In the genomic region with DNA sequence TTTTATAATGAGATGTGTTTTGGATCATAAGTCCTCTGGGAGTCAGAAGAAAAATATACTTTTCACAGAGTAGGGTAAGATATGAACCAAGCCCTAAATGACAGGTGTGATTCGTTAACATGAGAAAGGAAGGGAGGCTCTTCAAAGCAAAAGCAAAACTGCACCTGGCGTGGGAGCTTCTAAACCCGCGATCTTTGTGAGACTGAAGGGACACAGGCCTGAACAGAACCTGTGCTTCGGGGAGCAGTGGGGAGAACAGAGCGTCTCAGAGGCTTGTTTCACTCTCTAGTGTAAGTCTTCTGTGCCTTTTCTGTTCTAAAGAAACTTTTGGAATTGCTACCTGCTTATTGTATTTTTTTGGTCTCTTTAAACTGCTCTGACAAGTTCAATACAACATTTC, we compare ENCODE assay signal across 10 cellular contexts. TPM values are rescaled to one million over a fixed set of nuclear protein-coding genes. Genes with fewer than 3 reads are reported as not detected.
DNase-seq lines count a peak whose midpoint lies in the region; ATAC-seq and TF ChIP-seq lines count a peak whose summit lies in the region.
"Had no signal": no experiment of that assay in that cellular context is flagged by ENCODE, and none has a peak within 500 bp of the region (broad histone marks: within the 10 kb centered on the region; RNA-seq: fewer than 3 reads in every experiment).

No MANE protein-coding gene starts in this region.

- H3K4me1 ChIP-seq in right lobe of liver: peaks cover 0 to 4% (median under 1%) of the 10 kb centered on the region in 4 donors

- H3K27me3 ChIP-seq in right lobe of liver (no peaks in the 10 kb centered on the region), MG63 (no peaks in the 10 kb centered on the region)

- H3K4me3 ChIP-seq in Jurkat, Clone E6-1 (ENCODE audit: low read length): no peak overlapping the region
- H3K4me3 ChIP-seq in right lobe of liver: no peak overlapping the region
- H3K4me3 ChIP-seq in MG63: no peak overlapping the region
- H3K4me3 ChIP-seq: K562 had no signal

- peak overlapping the region in 2 of 3 donors; percentile 5 to 39 for H3K27ac ChIP-seq in right lobe of liver

- DNase-seq in NCI-H146 (lab: John Stamatoyannopoulos, UW) (peak; percentile 22), NCI-H146 treated with DMSO at 0.1 percent for 48 hours (lab: John Stamatoyannopoulos, UW; ENCODE audit: unreplicated experiment) (no peak), right lobe of liver (no peak), MG63 (no peak), DMS79 treated with DMSO at 0.1 percent for 48 hours (lab: John Stamatoyannopoulos, UW) (no peak), NCI-H1436 treated with DMSO at 0.1 percent for 48 hours (lab: John Stamatoyannopoulos, UW) (no peak)
- peak; percentile 17 for DNase-seq in Jurkat, Clone E6-1 (ENCODE audit: low read depth, low spot score)
- DNase-seq: head of caudate nucleus had no signal

- no peak for TF ChIP-seq CTCF in right lobe of liver (IDR thresholded peaks at IDR 0.05)

- H3K36me3 ChIP-seq in right lobe of liver: peaks cover 0 to 20% (median 2%) of the 10 kb centered on the region in 4 donors
- H3K36me3 ChIP-seq in MG63: no peaks in the 10 kb centered on the region

- H3K9me3 ChIP-seq in right lobe of liver (no peaks in the 10 kb centered on the region), MG63 (no peaks in the 10 kb centered on the region)

- WGBS in right lobe of liver (ENCODE audit: insufficient coverage, low coverage, low lambda C conversion rate, missing lambda C conversion rate): 15% methylated on average over 6 of the region's 6 CpGs

- intact Hi-C loops in right lobe of liver (cut with DNase I): no loop called here

- no peak for TF ChIP-seq POLR2A in right lobe of liver (IDR thresholded peaks at IDR 0.05)

- ATAC-seq in GM21723 (IDR thresholded peaks at IDR 0.05; ENCODE audit: unreplicated experiment) (peak; percentile 98), right lobe of liver (peak; percentile 51 to 82 (median 64))
- ATAC-seq: K562 had no signal

RNA-seq across cellular contexts. Expression of gene CYP4V2, which starts 30.2 kb away (rescaled TPM):
- 7.8 TPM for polyA plus RNA-seq in Jurkat, Clone E6-1 (2012; ENCODE audit: insufficient read depth, insufficient read length)
- 100 to 1,000 TPM in 2 of 6 experiments, 10 to 100 TPM in 4; 82.4 to 199 (median 94.1) TPM for total RNA-seq in right lobe of liver
- total RNA-seq in MG63 (2014; rRNA removed; shearing (Covaris generic); ENCODE audit: low replicate concordance): 15.2 and 22.0 TPM in 2 replicates

RNA-seq across cellular contexts. Expression of gene FAM149A, which starts 56.6 kb away (rescaled TPM):
- polyA plus RNA-seq in Jurkat, Clone E6-1 (2012; ENCODE audit: insufficient read depth, insufficient read length): 8.2 TPM
- total RNA-seq in right lobe of liver: 10 to 100 TPM; 19.8 to 33.1 (median 23.0) TPM
- 7.3 and 12.5 TPM in 2 replicates for total RNA-seq in MG63 (2014; rRNA removed; shearing (Covaris generic); ENCODE audit: low replicate concordance)
- total RNA-seq: K562 had no signal
- polyA plus RNA-seq: K562 had no signal

Comparison
In these comparisons a context has a peak if more than half of its experiments do, and no peak if none do; other contexts are left out.
1. DNase-seq: peak in NCI-H146 (single experiment) and Jurkat, Clone E6-1 (single experiment); none in NCI-H146 treated with DMSO at 0.1 percent for 48 hours (single experiment), right lobe of liver (0 of 3), MG63 (single experiment), DMS79 treated with DMSO at 0.1 percent for 48 hours (single experiment) and NCI-H1436 treated with DMSO at 0.1 percent for 48 hours (single experiment).